ENCODE assay signal across 17 cellular contexts in genomic region chr13:43663474-43664090, GRCh38.
DNase-seq lines count a peak whose midpoint lies in the region; ATAC-seq and TF ChIP-seq lines count a peak whose summit lies in the region.
"Had no signal": no experiment of that assay in that cellular context is flagged by ENCODE, and none has a peak within 500 bp of the region (broad histone marks: within the 10 kb centered on the region; RNA-seq: fewer than 3 reads in every experiment).

No MANE protein-coding gene starts in this region.

- intact Hi-C loops in aorta (cut with DNase I): no loop called here

- TF ChIP-seq CTCF in 22Rv1 (IDR thresholded peaks at IDR 0.05): no peak

- DNase-seq in GM04504 (ENCODE audit: low read depth) (peak; percentile 13), amniotic epithelial cell (ENCODE audit: low read depth) (peak; percentile 37), fibroblast of the conjunctiva (ENCODE audit: low read depth) (peak; percentile 4), aorta (no peak), superior temporal gyrus (ENCODE audit: extremely low spot score) (no peak), activated T-cell treated with anti-CD3 and anti-CD28 coated beads for 4 hours (no peak)
- DNase-seq: anterior cingulate cortex; immature natural killer cell; mesendoderm; NCI-H1048; NCI-H2227 treated with DMSO at 0.1 percent for 48 hours; right cardiac atrium; stimulated activated CD4-positive, alpha-beta T cell treated with anti-CD3 and anti-CD28 coated beads, Interleukin-4, amount 100 ng/mL, for 1 hour; tibial artery had no signal

- H3K27me3 ChIP-seq in aorta (ENCODE audit: control insufficient read depth in 1 of 2, insufficient read depth in 2 of 2, low read length in 1 of 2): no peaks in the 10 kb centered on the region
- H3K27me3 ChIP-seq: tibial artery had no signal

- peaks cover 2 to 3% of the 10 kb centered on the region in 2 donors for H3K4me1 ChIP-seq in aorta (ENCODE audit: control insufficient read depth in 1 of 2, insufficient read depth in 2 of 2, low read length in 2 of 2)

- H3K27ac ChIP-seq in 22Rv1: peak overlapping the region; percentile 79
- no peak overlapping the region for H3K27ac ChIP-seq in aorta (ENCODE audit: low read depth in 1 of 2, low read length in 2 of 2)
- H3K27ac ChIP-seq: SK-N-MC, tibial artery had no signal

- H3K9me3 ChIP-seq in aorta (ENCODE audit: control insufficient read depth, low read length): no peaks in the 10 kb centered on the region
- H3K9me3 ChIP-seq: tibial artery had no signal

- WGBS in aorta, 2 donors: 17 to 22% methylated on average over 3 of the region's 3 CpGs

- H3K4me3 ChIP-seq in aorta (ENCODE audit: low read length in 2 of 2): no peak overlapping the region
- H3K4me3 ChIP-seq: SK-N-MC, tibial artery had no signal

- no peaks in the 10 kb centered on the region for H3K36me3 ChIP-seq in aorta (ENCODE audit: control insufficient read depth in 1 of 2, insufficient read depth in 2 of 2, low read length in 1 of 2)
- H3K36me3 ChIP-seq: tibial artery had no signal

- ATAC-seq in aorta (ENCODE audit: low FRiP score) (no peak), GM21717 (IDR thresholded peaks at IDR 0.05; ENCODE audit: unreplicated experiment) (no peak)
- ATAC-seq: right cardiac atrium had no signal

Comparison
In these comparisons a context has a peak if more than half of its experiments do, and no peak if none do; other contexts are left out.
1. DNase-seq: peak in GM04504 (single experiment), amniotic epithelial cell (single experiment) and fibroblast of the conjunctiva (single experiment); none in aorta (0 of 2), superior temporal gyrus (single experiment) and activated T-cell treated with anti-CD3 and anti-CD28 coated beads for 4 hours (single experiment).